ENCODE assay signal across 1 cellular context in the genomic region with DNA sequence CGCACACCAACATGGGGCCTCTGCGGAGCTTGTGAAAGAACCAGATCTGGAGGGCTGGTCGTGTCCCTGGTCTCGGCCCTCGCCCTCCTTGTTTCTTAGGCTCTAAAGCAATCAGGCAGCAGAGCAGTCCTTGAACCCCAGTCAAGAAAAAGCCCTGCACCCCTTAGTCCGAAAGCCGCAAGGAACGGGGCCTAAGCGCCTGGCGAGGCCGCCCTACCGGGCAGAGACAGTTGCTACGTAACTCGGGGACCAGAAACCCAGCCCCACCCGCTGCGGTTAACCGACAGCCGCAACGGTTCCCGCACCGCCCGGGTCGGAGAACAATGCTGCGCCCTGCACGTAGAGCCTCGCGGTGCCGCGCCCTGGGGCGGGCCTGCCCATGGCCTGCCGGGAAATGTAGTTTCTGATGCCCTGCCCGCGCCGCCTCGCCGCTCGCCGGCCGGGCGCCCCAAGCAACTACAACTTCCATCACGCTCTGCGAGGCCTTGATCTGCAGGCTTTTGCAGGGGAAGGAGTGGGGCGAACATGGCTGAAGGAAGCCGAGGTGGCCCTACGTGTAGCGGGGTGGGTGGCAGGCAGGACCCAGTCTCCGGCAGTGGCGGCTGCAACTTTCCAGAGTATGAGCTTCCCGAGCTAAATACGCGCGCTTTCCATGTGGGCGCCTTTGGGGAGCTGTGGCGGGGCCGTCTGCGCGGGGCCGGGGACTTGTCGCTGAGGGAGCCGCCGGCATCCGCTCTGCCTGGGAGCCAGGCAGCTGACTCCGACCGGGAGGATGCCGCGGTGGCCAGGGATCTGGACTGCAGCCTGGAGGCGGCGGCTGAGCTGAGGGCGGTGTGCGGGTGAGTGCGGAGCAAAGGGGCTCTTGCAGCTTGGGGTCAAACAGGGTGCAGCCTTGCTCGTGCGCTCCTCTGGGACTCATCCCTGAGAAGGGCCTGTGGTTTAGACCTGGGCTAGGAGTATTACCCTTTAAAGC.
TF ChIP-seq lines count a peak whose summit lies in the region.

TSS of gene SNAPC3 (plus strand) at position 522 of the 973 bp plus-strand sequence. CDS start at position 526, 4 bp downstream.

TF ChIP-seq in HepG2, 621 proteins besides CTCF, POLR2A, EP300 and RAD21 (continued from another document and continues in another):
- TF ChIP-seq, protein P1, sequence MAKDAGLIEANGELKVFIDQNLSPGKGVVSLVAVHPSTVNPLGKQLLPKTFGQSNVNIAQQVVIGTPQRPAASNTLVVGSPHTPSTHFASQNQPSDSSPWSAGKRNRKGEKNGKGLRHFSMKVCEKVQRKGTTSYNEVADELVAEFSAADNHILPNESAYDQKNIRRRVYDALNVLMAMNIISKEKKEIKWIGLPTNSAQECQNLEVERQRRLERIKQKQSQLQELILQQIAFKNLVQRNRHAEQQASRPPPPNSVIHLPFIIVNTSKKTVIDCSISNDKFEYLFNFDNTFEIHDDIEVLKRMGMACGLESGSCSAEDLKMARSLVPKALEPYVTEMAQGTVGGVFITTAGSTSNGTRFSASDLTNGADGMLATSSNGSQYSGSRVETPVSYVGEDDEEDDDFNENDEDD (CRISPR knock-in tag; IDR thresholded peaks at IDR 0.05; ENCODE audit: borderline replicate concordance) = peak; percentile 76; the same call in 1 of the 2 replicates
- TF ChIP-seq, protein P2, sequence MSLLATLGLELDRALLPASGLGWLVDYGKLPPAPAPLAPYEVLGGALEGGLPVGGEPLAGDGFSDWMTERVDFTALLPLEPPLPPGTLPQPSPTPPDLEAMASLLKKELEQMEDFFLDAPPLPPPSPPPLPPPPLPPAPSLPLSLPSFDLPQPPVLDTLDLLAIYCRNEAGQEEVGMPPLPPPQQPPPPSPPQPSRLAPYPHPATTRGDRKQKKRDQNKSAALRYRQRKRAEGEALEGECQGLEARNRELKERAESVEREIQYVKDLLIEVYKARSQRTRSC (CRISPR knock-in tag; IDR thresholded peaks at IDR 0.05; ENCODE audit: low read depth) = peak; percentile 43; the same call in 1 of the 2 replicates
- TF ChIP-seq, protein P3, sequence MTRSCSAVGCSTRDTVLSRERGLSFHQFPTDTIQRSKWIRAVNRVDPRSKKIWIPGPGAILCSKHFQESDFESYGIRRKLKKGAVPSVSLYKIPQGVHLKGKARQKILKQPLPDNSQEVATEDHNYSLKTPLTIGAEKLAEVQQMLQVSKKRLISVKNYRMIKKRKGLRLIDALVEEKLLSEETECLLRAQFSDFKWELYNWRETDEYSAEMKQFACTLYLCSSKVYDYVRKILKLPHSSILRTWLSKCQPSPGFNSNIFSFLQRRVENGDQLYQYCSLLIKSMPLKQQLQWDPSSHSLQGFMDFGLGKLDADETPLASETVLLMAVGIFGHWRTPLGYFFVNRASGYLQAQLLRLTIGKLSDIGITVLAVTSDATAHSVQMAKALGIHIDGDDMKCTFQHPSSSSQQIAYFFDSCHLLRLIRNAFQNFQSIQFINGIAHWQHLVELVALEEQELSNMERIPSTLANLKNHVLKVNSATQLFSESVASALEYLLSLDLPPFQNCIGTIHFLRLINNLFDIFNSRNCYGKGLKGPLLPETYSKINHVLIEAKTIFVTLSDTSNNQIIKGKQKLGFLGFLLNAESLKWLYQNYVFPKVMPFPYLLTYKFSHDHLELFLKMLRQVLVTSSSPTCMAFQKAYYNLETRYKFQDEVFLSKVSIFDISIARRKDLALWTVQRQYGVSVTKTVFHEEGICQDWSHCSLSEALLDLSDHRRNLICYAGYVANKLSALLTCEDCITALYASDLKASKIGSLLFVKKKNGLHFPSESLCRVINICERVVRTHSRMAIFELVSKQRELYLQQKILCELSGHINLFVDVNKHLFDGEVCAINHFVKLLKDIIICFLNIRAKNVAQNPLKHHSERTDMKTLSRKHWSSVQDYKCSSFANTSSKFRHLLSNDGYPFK (CRISPR knock-in tag; IDR thresholded peaks at IDR 0.05; ENCODE audit: borderline replicate concordance) = peak; percentile 88
- TF ChIP-seq CSRNP1 (CRISPR knock-in tag; IDR thresholded peaks at IDR 0.05) (no peak), ZNF441 (CRISPR knock-in tag; IDR thresholded peaks at IDR 0.05; ENCODE audit: borderline replicate concordance) (peak; percentile 90), ZNF121 (CRISPR knock-in tag; IDR thresholded peaks at IDR 0.05) (no peak), RFX3 (CRISPR knock-in tag; IDR thresholded peaks at IDR 0.05) (no peak), ZNF567 (CRISPR knock-in tag; IDR thresholded peaks at IDR 0.05; ENCODE audit: borderline replicate concordance) (no peak; the same call in 1 of the 2 replicates), ZNF12 (CRISPR knock-in tag; IDR thresholded peaks at IDR 0.05) (peak; percentile 2; the same call in 1 of the 2 replicates), SPEN (CRISPR knock-in tag; IDR thresholded peaks at IDR 0.05; ENCODE audit: low read depth) (peak; percentile 94), KDM5A (IDR thresholded peaks at IDR 0.05; ENCODE audit: borderline replicate concordance, low read length) (peak; percentile 60), ZNF777 (CRISPR knock-in tag; IDR thresholded peaks at IDR 0.05) (peak; percentile 71), ZNF816 (CRISPR knock-in tag; IDR thresholded peaks at IDR 0.05; ENCODE audit: borderline replicate concordance) (no peak), ATF7 (IDR thresholded peaks at IDR 0.05) (no peak), ATF7 (CRISPR knock-in tag; IDR thresholded peaks at IDR 0.05) (peak; percentile 49; the same call in 1 of the 2 replicates), FOSL2 (CRISPR knock-in tag; IDR thresholded peaks at IDR 0.05) (peak; percentile 34), ZNF264 (CRISPR knock-in tag; IDR thresholded peaks at IDR 0.05) (peak; percentile 61; the same call in 1 of the 2 replicates), TBX3 (IDR thresholded peaks at IDR 0.05; ENCODE audit: borderline replicate concordance) (no peak), RELA (CRISPR knock-in tag; IDR thresholded peaks at IDR 0.05) (peak; percentile 53; the same call in 1 of the 2 replicates), BATF2 (CRISPR knock-in tag; IDR thresholded peaks at IDR 0.05) (no peak), ZNF788 (CRISPR knock-in tag; IDR thresholded peaks at IDR 0.05; ENCODE audit: borderline replicate concordance) (peak; percentile 92; the same call in 1 of the 2 replicates), GMEB1 (CRISPR knock-in tag; IDR thresholded peaks at IDR 0.05; ENCODE audit: borderline replicate concordance) (peak; percentile 98), KMT2B (CRISPR knock-in tag; IDR thresholded peaks at IDR 0.05) (peak; percentile 93), IKZF4 (CRISPR knock-in tag; IDR thresholded peaks at IDR 0.05; ENCODE audit: borderline replicate concordance, low read depth, not compliant biosample characterization) (peak; percentile 83), ZNF776 (CRISPR knock-in tag; IDR thresholded peaks at IDR 0.05) (0 out of 2 replicates have a peak, but pooled peaks have one; percentile 46), ZNF501 (CRISPR knock-in tag; IDR thresholded peaks at IDR 0.05) (peak; percentile 67; the same call in 1 of the 2 replicates), ZNF230 (CRISPR knock-in tag; IDR thresholded peaks at IDR 0.05) (peak; percentile 90; the same call in 1 of the 2 replicates), MED1 (CRISPR knock-in tag; IDR thresholded peaks at IDR 0.05) (peak; percentile 76), ZNF296 (CRISPR knock-in tag; conservative IDR thresholded peaks at IDR 0.05) (no peak), NR2C2 (CRISPR knock-in tag; IDR thresholded peaks at IDR 0.05; ENCODE audit: borderline replicate concordance) (peak; percentile 96), ZNF549 (CRISPR knock-in tag; IDR thresholded peaks at IDR 0.05) (no peak; the same call in 1 of the 2 replicates), ZNF124 (CRISPR knock-in tag; IDR thresholded peaks at IDR 0.05) (peak; percentile 82), ZNF318 (CRISPR knock-in tag; IDR thresholded peaks at IDR 0.05) (no peak)
- TF ChIP-seq, protein P4, sequence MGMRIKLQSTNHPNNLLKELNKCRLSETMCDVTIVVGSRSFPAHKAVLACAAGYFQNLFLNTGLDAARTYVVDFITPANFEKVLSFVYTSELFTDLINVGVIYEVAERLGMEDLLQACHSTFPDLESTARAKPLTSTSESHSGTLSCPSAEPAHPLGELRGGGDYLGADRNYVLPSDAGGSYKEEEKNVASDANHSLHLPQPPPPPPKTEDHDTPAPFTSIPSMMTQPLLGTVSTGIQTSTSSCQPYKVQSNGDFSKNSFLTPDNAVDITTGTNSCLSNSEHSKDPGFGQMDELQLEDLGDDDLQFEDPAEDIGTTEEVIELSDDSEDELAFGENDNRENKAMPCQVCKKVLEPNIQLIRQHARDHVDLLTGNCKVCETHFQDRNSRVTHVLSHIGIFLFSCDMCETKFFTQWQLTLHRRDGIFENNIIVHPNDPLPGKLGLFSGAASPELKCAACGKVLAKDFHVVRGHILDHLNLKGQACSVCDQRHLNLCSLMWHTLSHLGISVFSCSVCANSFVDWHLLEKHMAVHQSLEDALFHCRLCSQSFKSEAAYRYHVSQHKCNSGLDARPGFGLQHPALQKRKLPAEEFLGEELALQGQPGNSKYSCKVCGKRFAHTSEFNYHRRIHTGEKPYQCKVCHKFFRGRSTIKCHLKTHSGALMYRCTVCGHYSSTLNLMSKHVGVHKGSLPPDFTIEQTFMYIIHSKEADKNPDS (CRISPR knock-in tag; IDR thresholded peaks at IDR 0.05) = peak; percentile 75
